ENCODE assay signal across 9 cellular contexts in genomic region chr18:62521588-62521987, GRCh38. TPM values are rescaled to one million over a fixed set of nuclear protein-coding genes. Genes with fewer than 3 reads are reported as not detected.
DNase-seq lines count a peak whose midpoint lies in the region; ATAC-seq and TF ChIP-seq lines count a peak whose summit lies in the region.
"Had no signal": no experiment of that assay in that cellular context is flagged by ENCODE, and none has a peak within 500 bp of the region (broad histone marks: within the 10 kb centered on the region; RNA-seq: fewer than 3 reads in every experiment).

No MANE protein-coding gene starts in this region.

- H3K27me3 Mint-ChIP-seq in dendritic cell treated with granulocyte-macrophage colony-stimulating factor and Interleukin-4, amounts not matched to agents 40 ng/mL and 50 ng/mL, for 4 days, result peaks cover 5% of the 10 kb centered on the region
- H3K27me3 Mint-ChIP-seq in nephron progenitor cell (ENCODE audit: low read depth, poor library complexity), result peaks cover 44% of the 10 kb centered on the region

- intact Hi-C loops in dendritic cell treated with granulocyte-macrophage colony-stimulating factor and Interleukin-4, amounts not matched to agents 40 ng/mL and 50 ng/mL, for 4 days (cut with micrococcal nuclease), result loop anchor here (5.0 kb wide), 2 partner anchors 69 to 94 kb away; no protein-coding TSS in a partner anchor

- DNase-seq in DMS 273 treated with DMSO at 0.1 percent for 48 hours (lab: John Stamatoyannopoulos, UW) (peak; percentile 51), MG63 (no peak), nephron progenitor cell (no peak), ecto neural progenitor cell (ENCODE audit: low spot score) (no peak), NCI-H1694 treated with DMSO at 0.1 percent for 48 hours (lab: John Stamatoyannopoulos, UW) (no peak), BE2C (no peak)
- DNase-seq: left colon had no signal

- H3K4me3 ChIP-seq in MG63 (peak overlapping the region; percentile 94), BE2C (ENCODE audit: low read depth, low read length) (no peak overlapping the region)

- H3K9me3 Mint-ChIP-seq in dendritic cell treated with granulocyte-macrophage colony-stimulating factor and Interleukin-4, amounts not matched to agents 40 ng/mL and 50 ng/mL, for 4 days, result no peaks in the 10 kb centered on the region
- no peaks in the 10 kb centered on the region for H3K9me3 Mint-ChIP-seq in nephron progenitor cell

- no peaks in the 10 kb centered on the region for H3K4me1 ChIP-seq in BE2C

- H3K27ac Mint-ChIP-seq in dendritic cell treated with granulocyte-macrophage colony-stimulating factor and Interleukin-4, amounts not matched to agents 40 ng/mL and 50 ng/mL, for 4 days, result peak overlapping the region; percentile 89
- H3K27ac Mint-ChIP-seq in nephron progenitor cell, result no peak overlapping the region

- no peak for ATAC-seq in GM18907 (IDR thresholded peaks at IDR 0.05; ENCODE audit: unreplicated experiment)

- H3K4me1 Mint-ChIP-seq in dendritic cell treated with granulocyte-macrophage colony-stimulating factor and Interleukin-4, amounts not matched to agents 40 ng/mL and 50 ng/mL, for 4 days (ENCODE audit: low read depth), result peaks cover 33% of the 10 kb centered on the region
- peaks cover 28% of the 10 kb centered on the region for H3K4me1 Mint-ChIP-seq in nephron progenitor cell

- H3K36me3 Mint-ChIP-seq in dendritic cell treated with granulocyte-macrophage colony-stimulating factor and Interleukin-4, amounts not matched to agents 40 ng/mL and 50 ng/mL, for 4 days (ENCODE audit: low read depth), result peaks cover 22% of the 10 kb centered on the region
- H3K36me3 Mint-ChIP-seq in nephron progenitor cell (ENCODE audit: low read depth), result no peaks in the 10 kb centered on the region

- TF ChIP-seq CTCF in nephron progenitor cell (IDR thresholded peaks at IDR 0.05), result no peak
- no peak for TF ChIP-seq CTCF in BE2C (IDR thresholded peaks at IDR 0.05; ENCODE audit: low read depth, low read length)

- H3K36me3 ChIP-seq in MG63 (no peaks in the 10 kb centered on the region), BE2C (no peaks in the 10 kb centered on the region)

- H3K27me3 ChIP-seq in MG63 (no peaks in the 10 kb centered on the region), BE2C (peaks cover 27% of the 10 kb centered on the region)

- no peaks in the 10 kb centered on the region for H3K9me3 ChIP-seq in MG63
- no peaks in the 10 kb centered on the region for H3K9me3 ChIP-seq in BE2C

- peak overlapping the region; percentile 80 for H3K4me3 Mint-ChIP-seq in dendritic cell treated with granulocyte-macrophage colony-stimulating factor and Interleukin-4, amounts not matched to agents 40 ng/mL and 50 ng/mL, for 4 days
- peak overlapping the region; percentile 89 for H3K4me3 Mint-ChIP-seq in nephron progenitor cell

RNA-seq across cellular contexts. Expression of gene ZCCHC2, which starts 1.2 kb away (rescaled TPM):
- 3.1 and 3.3 TPM in 2 replicates for total RNA-seq in MG63 (2014; rRNA removed; shearing (Covaris generic); ENCODE audit: low replicate concordance)
- 3.7 TPM for polyA plus RNA-seq in BE2C (2012; ENCODE audit: insufficient read depth, insufficient read length, low read depth)
